1 cellular context compared by ENCODE assay signal in the genomic region with DNA sequence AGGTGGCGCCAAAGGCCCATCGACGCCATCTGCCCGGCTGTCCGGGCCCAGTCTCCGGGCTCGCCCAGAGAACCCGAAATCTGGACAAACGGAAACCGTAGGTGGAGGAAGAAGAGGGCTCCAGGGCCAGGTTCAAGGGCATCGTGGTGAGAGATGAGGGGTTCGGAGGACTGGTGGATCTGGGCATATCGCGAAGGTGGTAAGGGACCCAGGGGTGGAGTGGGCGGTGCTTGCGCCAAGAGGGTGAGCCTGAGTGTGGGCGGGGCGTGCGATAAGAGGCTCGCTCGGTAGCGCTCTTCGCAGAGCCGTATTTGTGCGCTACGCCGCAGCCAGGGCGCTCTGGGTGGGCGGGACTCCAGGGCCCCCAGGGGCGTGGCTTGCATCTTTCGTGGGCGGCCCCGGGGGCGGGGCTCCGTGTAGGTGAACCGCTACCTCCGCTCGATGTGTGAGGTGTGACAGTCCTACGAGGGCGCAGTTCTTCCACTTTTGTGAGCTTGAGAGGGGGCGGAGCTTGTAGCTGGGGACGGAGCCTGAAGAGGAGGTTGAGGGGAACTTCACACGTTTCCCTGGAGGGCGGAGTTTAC.
TF ChIP-seq lines count a peak whose summit lies in the region.

No MANE protein-coding gene starts in this region.

TF ChIP-seq in A549, 52 proteins besides CTCF, POLR2A, EP300 and RAD21 (continued from another document):
- TF ChIP-seq, protein P1, sequence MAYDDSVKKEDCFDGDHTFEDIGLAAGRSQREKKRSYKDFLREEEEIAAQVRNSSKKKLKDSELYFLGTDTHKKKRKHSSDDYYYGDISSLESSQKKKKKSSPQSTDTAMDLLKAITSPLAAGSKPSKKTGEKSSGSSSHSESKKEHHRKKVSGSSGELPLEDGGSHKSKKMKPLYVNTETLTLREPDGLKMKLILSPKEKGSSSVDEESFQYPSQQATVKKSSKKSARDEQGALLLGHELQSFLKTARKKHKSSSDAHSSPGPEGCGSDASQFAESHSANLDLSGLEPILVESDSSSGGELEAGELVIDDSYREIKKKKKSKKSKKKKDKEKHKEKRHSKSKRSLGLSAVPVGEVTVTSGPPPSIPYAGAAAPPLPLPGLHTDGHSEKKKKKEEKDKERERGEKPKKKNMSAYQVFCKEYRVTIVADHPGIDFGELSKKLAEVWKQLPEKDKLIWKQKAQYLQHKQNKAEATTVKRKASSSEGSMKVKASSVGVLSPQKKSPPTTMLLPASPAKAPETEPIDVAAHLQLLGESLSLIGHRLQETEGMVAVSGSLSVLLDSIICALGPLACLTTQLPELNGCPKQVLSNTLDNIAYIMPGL (CRISPR knock-in tag; IDR thresholded peaks at IDR 0.05; ENCODE audit: borderline replicate concordance) = peak; percentile 75; the same call in 1 of the 2 replicates
- TF ChIP-seq SMC3 (IDR thresholded peaks at IDR 0.05) = peak; percentile 97
TF ChIP-seq in A549: peak in this region for 5.
